ENCODE assay signal across 8 cellular contexts in the genomic region with DNA sequence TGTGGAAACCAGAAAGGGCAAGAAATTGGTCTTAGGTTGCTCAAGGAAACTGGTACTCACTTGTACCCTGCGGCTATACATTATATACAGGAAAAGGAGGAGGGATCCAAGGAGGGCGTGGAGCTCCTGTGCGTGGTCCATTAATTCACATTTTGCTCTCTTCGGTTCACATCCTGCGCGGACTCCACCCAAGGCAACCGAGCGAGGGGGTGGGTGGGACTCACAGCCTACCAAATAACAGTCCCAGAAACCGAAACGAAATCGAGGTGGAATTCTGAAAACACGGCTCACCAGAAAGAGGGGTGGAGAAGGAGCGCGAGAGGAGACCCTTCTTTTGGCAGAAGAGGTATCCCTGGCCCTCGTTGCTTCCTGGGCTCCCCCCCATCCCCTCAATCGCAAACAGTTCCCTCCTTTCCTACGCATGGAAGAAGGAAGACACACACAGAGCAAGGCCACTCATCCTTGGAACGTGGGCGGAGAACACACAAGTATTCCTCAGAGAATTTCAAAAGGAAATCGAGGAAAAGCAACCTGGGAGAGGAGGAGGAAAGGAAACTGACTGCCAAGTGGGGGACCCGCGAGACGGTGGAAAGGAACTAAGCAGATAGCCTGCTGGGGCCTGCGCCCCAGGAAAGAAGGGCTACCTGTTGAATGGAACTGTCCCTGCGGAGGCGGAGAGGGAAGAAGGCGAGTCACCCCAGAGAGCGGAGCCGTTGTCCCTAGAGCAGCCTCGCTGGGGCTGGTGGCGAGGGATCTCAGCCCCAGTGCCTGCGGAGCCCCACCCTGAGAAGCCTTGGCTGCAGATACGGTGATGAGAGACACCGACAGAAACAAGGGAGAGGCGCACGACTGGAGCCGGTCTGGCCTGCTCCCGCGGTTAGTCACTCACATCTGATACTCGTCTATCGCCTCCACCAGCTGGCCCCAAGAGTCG. TPM values are rescaled to one million over a fixed set of nuclear protein-coding genes. Genes with fewer than 3 reads are reported as not detected.
A peak's percentile ranks its signal among the peaks of the same experiment; 100 is the strongest.
DNase-seq lines count a peak whose midpoint lies in the region; ATAC-seq and TF ChIP-seq lines count a peak whose summit lies in the region.

No MANE protein-coding gene starts in this region.

- peak overlapping the region; percentile 80 for H3K27ac ChIP-seq in CD8-positive, alpha-beta T cell (ENCODE audit: low read depth, low read length)

- H3K4me3 ChIP-seq in CD8-positive, alpha-beta T cell (ENCODE audit: low read depth, low read length) = peak overlapping the region; percentile 95
- peak overlapping the region; percentile 83 for H3K4me3 ChIP-seq in mucosa of descending colon

- peaks cover 55% of the 10 kb centered on the region for H3K4me1 Mint-ChIP-seq in CD8-positive, alpha-beta T cell (ENCODE audit: low read depth)
- H3K4me1 Mint-ChIP-seq in endothelial cell (ENCODE audit: unreplicated experiment) = peaks cover 23% of the 10 kb centered on the region

- intact Hi-C loops in CD8-positive, alpha-beta T cell (cut with DNase I, micrococcal nuclease) = loop anchor here (1.0 to 5.0 kb wide), 8 partner anchors 57 to 1721 kb away; partner anchors contain the start of genes DISP1 (in 2 of the 2), DEGS1 (in 1 of the 2), TAF1A (in 1 of the 2) and TLR5 (in 1 of the 2)
- intact Hi-C loops in mucosa of descending colon (cut with DNase I, micrococcal nuclease) = loop anchor here in 1 of 2 donors (10.0 kb wide), 1 partner anchor 57 kb away; no protein-coding TSS in a partner anchor

- TF ChIP-seq CTCF in CD8-positive, alpha-beta T cell (IDR thresholded peaks at IDR 0.05) = no peak
- TF ChIP-seq CTCF in endothelial cell (IDR thresholded peaks at IDR 0.05; ENCODE audit: unreplicated experiment) (no peak), mucosa of descending colon (IDR thresholded peaks at IDR 0.05) (no peak)

- H3K4me1 ChIP-seq in CD8-positive, alpha-beta T cell (ENCODE audit: insufficient read depth, low read length) = peaks cover 22% of the 10 kb centered on the region
- peaks cover 12% of the 10 kb centered on the region for H3K4me1 ChIP-seq in mucosa of descending colon (ENCODE audit: low read depth)

- no peaks in the 10 kb centered on the region for H3K9me3 ChIP-seq in CD8-positive, alpha-beta T cell (ENCODE audit: low read length)
- no peaks in the 10 kb centered on the region for H3K9me3 ChIP-seq in mucosa of descending colon

- peak; percentile 19 to 80 (median 61) for DNase-seq in CD8-positive, alpha-beta T cell
- DNase-seq in NOMO-1 treated with dmso at 0.1 percent for 144 hours (lab: John Stamatoyannopoulos, UW; ENCODE audit: unreplicated experiment) (peak; percentile 40), endothelial cell (ENCODE audit: low spot score) (peak; percentile 39), mucosa of descending colon (peak; percentile 65 to 79 (median 73))
- peak; percentile 59 for DNase-seq in activated CD8-positive, alpha-beta memory T cell treated with anti-CD3 and anti-CD28 coated beads, Interleukin-2, amount 50 U/mL, for 4 hours
- peak; percentile 11 for DNase-seq in stimulated activated CD8-positive, alpha-beta memory T cell treated with anti-CD3 and anti-CD28 coated beads, Interleukin-7, amount 100 ng/mL, for 24 hours (ENCODE audit: low read depth)

- H3K27ac Mint-ChIP-seq in CD8-positive, alpha-beta T cell = peak overlapping the region; percentile 100
- H3K27ac Mint-ChIP-seq in endothelial cell (ENCODE audit: unreplicated experiment) = peak overlapping the region; percentile 89

- H3K4me3 Mint-ChIP-seq in CD8-positive, alpha-beta T cell = peak overlapping the region; percentile 96
- H3K4me3 Mint-ChIP-seq in endothelial cell (ENCODE audit: unreplicated experiment) = peak overlapping the region; percentile 100

- CTCF ChIA-PET in CD8-positive, alpha-beta T cell (lab: Charles Lee) = interaction anchor here (0.7 to 1.7 kb wide), 4 partner anchors 8 to 970 kb away, joined by 3 read pairs; partner anchors contain the start of gene DUSP10

- no peaks in the 10 kb centered on the region for H3K27me3 ChIP-seq in CD8-positive, alpha-beta T cell (ENCODE audit: insufficient read depth, low read length)

- peaks cover 56% of the 10 kb centered on the region for H3K36me3 Mint-ChIP-seq in CD8-positive, alpha-beta T cell
- peaks cover 12% of the 10 kb centered on the region for H3K36me3 Mint-ChIP-seq in endothelial cell (ENCODE audit: low read depth, unreplicated experiment)

- no peaks in the 10 kb centered on the region for H3K9me3 Mint-ChIP-seq in CD8-positive, alpha-beta T cell
- H3K9me3 Mint-ChIP-seq in endothelial cell (ENCODE audit: unreplicated experiment) = no peaks in the 10 kb centered on the region

- H3K36me3 ChIP-seq in CD8-positive, alpha-beta T cell (ENCODE audit: insufficient read depth, low read length) = no peaks in the 10 kb centered on the region
- no peaks in the 10 kb centered on the region for H3K36me3 ChIP-seq in mucosa of descending colon (ENCODE audit: low read depth)

- POLR2A ChIA-PET in CD8-positive, alpha-beta T cell (lab: Charles Lee) = interaction anchor here (0.6 to 2.3 kb wide), 8 partner anchors 22 to 1281 kb away, joined by 3 to 27 read pairs (median 6); partner anchors contain the start of genes DUSP10 and TAF1A

- ATAC-seq in CD8-positive, alpha-beta T cell = peak; percentile 25
- ATAC-seq in GM19452 (IDR thresholded peaks at IDR 0.05; ENCODE audit: unreplicated experiment) (peak; percentile 38), HG03558 (IDR thresholded peaks at IDR 0.05; ENCODE audit: extremely low read depth, unreplicated experiment) (peak; percentile 22), mucosa of descending colon (peak; percentile 60)

- H3K27me3 Mint-ChIP-seq in CD8-positive, alpha-beta T cell (ENCODE audit: low read depth) = no peaks in the 10 kb centered on the region
- peaks cover 17% of the 10 kb centered on the region for H3K27me3 Mint-ChIP-seq in endothelial cell (ENCODE audit: unreplicated experiment)

RNA-seq across cellular contexts. Expression of gene AIDA, which starts 0.7 kb away (rescaled TPM):
- total RNA-seq in CD8-positive, alpha-beta T cell = 10 to 100 TPM; 22.0 to 22.7 TPM
- total RNA-seq in endothelial cell (ENCODE audit: unreplicated experiment) (93.4 TPM), mucosa of descending colon (10 to 100 TPM; 35.5 to 87.9 (median 35.5) TPM)

RNA-seq across cellular contexts. Expression of gene BROX, which starts 0.8 kb away (rescaled TPM):
- total RNA-seq in CD8-positive, alpha-beta T cell = 10 to 100 TPM; 33.9 to 39.6 TPM
- total RNA-seq in endothelial cell (ENCODE audit: unreplicated experiment) (38.4 TPM), mucosa of descending colon (10 to 100 TPM; 51.6 to 67.1 (median 60.0) TPM)

RNA-seq across cellular contexts. Expression of gene FAM177B, which starts 25.4 kb away (rescaled TPM):
- total RNA-seq in CD8-positive, alpha-beta T cell = not detected
- total RNA-seq in endothelial cell (ENCODE audit: unreplicated experiment) (not detected), mucosa of descending colon (10 to 100 TPM in 1 of 3 donors, 1 to 10 TPM in 2; 4.1 to 11.6 (median 9.7) TPM)

Comparison
In these comparisons a context has a peak if more than half of its experiments do, and no peak if none do; other contexts are left out.
1. Peak in every context shown above with its lines: DNase-seq, ATAC-seq, H3K4me3 ChIP-seq and H3K27ac ChIP-seq.
2. DNase-seq: peak in every context shown above with its lines; median percentile 73 in mucosa of descending colon; 61 in CD8-positive, alpha-beta T cell; 59 in activated CD8-positive, alpha-beta memory T cell treated with anti-CD3 and anti-CD28 coated beads, Interleukin-2, amount 50 U/mL, for 4 hours; 40 in NOMO-1 treated with dmso at 0.1 percent for 144 hours; 39 in endothelial cell; 11 in stimulated activated CD8-positive, alpha-beta memory T cell treated with anti-CD3 and anti-CD28 coated beads, Interleukin-7, amount 100 ng/mL, for 24 hours.